1 cellular context compared by ENCODE assay signal in genomic region chr1:110006516-110006915, GRCh38.
TF ChIP-seq lines count a peak whose summit lies in the region.

No MANE protein-coding gene starts in this region.

TF ChIP-seq in IMR-90, 13 proteins besides CTCF, POLR2A, EP300 and RAD21:
- TF ChIP-seq FOS (IDR thresholded peaks at IDR 0.05; ENCODE audit: low read depth, low read length), result no peak
- TF ChIP-seq NFE2L2 (IDR thresholded peaks at IDR 0.05; ENCODE audit: low read depth, low read length), result no peak
- no peak for TF ChIP-seq CHD1 (IDR thresholded peaks at IDR 0.05; ENCODE audit: low read depth, low read length)
- no peak for TF ChIP-seq MAZ (IDR thresholded peaks at IDR 0.05; ENCODE audit: borderline replicate concordance, low read depth, low read length)
- no peak for TF ChIP-seq RFX5 (IDR thresholded peaks at IDR 0.05; ENCODE audit: low read depth, low read length)
- no peak for TF ChIP-seq RCOR1 (IDR thresholded peaks at IDR 0.05; ENCODE audit: insufficient replicate concordance, low read length)
- TF ChIP-seq MXI1 (IDR thresholded peaks at IDR 0.05; ENCODE audit: borderline replicate concordance, low read depth, low read length), result no peak
- TF ChIP-seq ELK1 (IDR thresholded peaks at IDR 0.05; ENCODE audit: borderline replicate concordance, low read depth, low read length), result no peak
- TF ChIP-seq BHLHE40 (IDR thresholded peaks at IDR 0.05; ENCODE audit: low read depth, low read length), result no peak
- TF ChIP-seq CEBPB (IDR thresholded peaks at IDR 0.05; ENCODE audit: low read depth, low read length), result no peak
- TF ChIP-seq SMC3 (IDR thresholded peaks at IDR 0.05; ENCODE audit: low read depth, low read length), result no peak
- TF ChIP-seq USF2 (IDR thresholded peaks at IDR 0.05; ENCODE audit: low read depth, low read length), result no peak
